Comparison of ENCODE assay signal across 12 cellular contexts in the genomic region with DNA sequence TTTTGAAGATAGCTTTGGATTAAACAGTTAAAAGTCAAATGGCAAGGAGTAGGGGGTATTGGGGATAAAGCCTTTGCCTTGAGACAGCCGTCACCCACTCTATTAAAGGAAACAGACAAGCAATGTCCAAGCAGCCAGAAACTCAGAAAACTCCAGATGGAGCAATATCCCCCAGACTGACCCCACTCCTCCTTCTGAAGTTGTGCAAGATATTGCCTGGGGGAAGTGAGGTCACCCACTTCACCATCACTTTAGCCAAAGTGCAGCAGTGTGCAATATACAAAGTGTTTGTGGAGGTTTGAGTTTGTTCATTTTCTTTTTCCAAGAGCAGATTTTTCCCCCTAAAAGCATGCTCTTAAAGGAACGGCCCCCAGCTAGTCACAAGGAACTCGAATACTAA.
DNase-seq lines count a peak whose midpoint lies in the region; ATAC-seq, FAIRE-seq and TF ChIP-seq lines count a peak whose summit lies in the region.
"Had no signal": no experiment of that assay in that cellular context is flagged by ENCODE, and none has a peak within 500 bp of the region (broad histone marks: within the 10 kb centered on the region; RNA-seq: fewer than 3 reads in every experiment).

No MANE protein-coding gene starts in this region.

- ATAC-seq in pancreas (peak in 3 of 4 donors; percentile 51 to 77 (median 71)), HG03108 (IDR thresholded peaks at IDR 0.05; ENCODE audit: unreplicated experiment) (no peak)

- DNase-seq in EH (ENCODE audit: low read depth) (peak; percentile 80), Peyer's patch (peak in 1 of 3 donors; percentile 58), globus pallidus (ENCODE audit: low spot score) (peak; percentile 43), pancreas (no peak), NCI-H187 treated with DMSO at 0.1 percent for 48 hours (lab: John Stamatoyannopoulos, UW) (no peak), D721Med (ENCODE audit: insufficient read length, low spot score) (no peak)
- DNase-seq in stimulated activated CD4-positive, alpha-beta T cell treated with anti-CD3 and anti-CD28 coated beads, Interleukin-15, amount 100 ng/mL, for 24 hours = no peak
- DNase-seq: activated CD4-positive, alpha-beta T cell treated with anti-CD3 and anti-CD28 coated beads, Interleukin-2, amount 10 ng/mL, durations not matched to agents 24 days and 14 days; NCI-H2171 had no signal

- TF ChIP-seq CTCF in Peyer's patch (IDR thresholded peaks at IDR 0.05) = no peak
- TF ChIP-seq CTCF in pancreas (IDR thresholded peaks at IDR 0.05) = no peak
- no peak for TF ChIP-seq CTCF in D721Med (IDR thresholded peaks at IDR 0.05; ENCODE audit: insufficient read depth, missing control alignments)

- H3K27ac ChIP-seq in Peyer's patch (peak overlapping the region; percentile 18 to 72 (median 40)), pancreas (peak overlapping the region in 1 of 4 donors; percentile 36)
- H3K27ac ChIP-seq: C4-2B, tibial artery had no signal

- TF ChIP-seq POLR2A in Peyer's patch (IDR thresholded peaks at IDR 0.05) = no peak

- H3K27me3 ChIP-seq in Peyer's patch = no peaks in the 10 kb centered on the region
- H3K27me3 ChIP-seq in pancreas = no peaks in the 10 kb centered on the region
- H3K27me3 ChIP-seq: tibial artery had no signal

- FAIRE-seq in pancreas (lab: Jason Lieb, UNC) (no peak), D721Med (lab: Jason Lieb, UNC) (no peak)

- H3K4me3 ChIP-seq in Peyer's patch (no peak overlapping the region), pancreas (no peak overlapping the region)
- H3K4me3 ChIP-seq: tibial artery had no signal

- WGBS in pancreas, 2 donors = 45 to 51% methylated on average over 3 of the region's 3 CpGs

- H3K9me3 ChIP-seq in Peyer's patch (no peaks in the 10 kb centered on the region), pancreas (no peaks in the 10 kb centered on the region)
- H3K9me3 ChIP-seq: tibial artery had no signal

- intact Hi-C loops in pancreas (cut with DNase I) = no loop called here

- H3K36me3 ChIP-seq in Peyer's patch (no peaks in the 10 kb centered on the region), pancreas (no peaks in the 10 kb centered on the region)
- H3K36me3 ChIP-seq: tibial artery had no signal

- H3K4me1 ChIP-seq in Peyer's patch = no peaks in the 10 kb centered on the region
- H3K4me1 ChIP-seq in pancreas = no peaks in the 10 kb centered on the region

Comparison
In these comparisons a context has a peak if more than half of its experiments do, and no peak if none do; other contexts are left out.
1. DNase-seq: peak in EH (single experiment) and globus pallidus (single experiment); none in pancreas (0 of 6), NCI-H187 treated with DMSO at 0.1 percent for 48 hours (single experiment), D721Med (single experiment) and stimulated activated CD4-positive, alpha-beta T cell treated with anti-CD3 and anti-CD28 coated beads, Interleukin-15, amount 100 ng/mL, for 24 hours (single experiment).